Comparison of ENCODE assay signal across 1 cellular context in genomic region chr1:154764773-154765172, GRCh38.
A peak's percentile ranks its signal among the peaks of the same experiment; 100 is the strongest.
TF ChIP-seq lines count a peak whose summit lies in the region.

No MANE protein-coding gene starts in this region.

TF ChIP-seq in A549, 52 proteins besides CTCF, POLR2A, EP300 and RAD21 (continued from another document):
- TF ChIP-seq REST (IDR thresholded peaks at IDR 0.05), result no peak
- no peak for TF ChIP-seq BCL3 (IDR thresholded peaks at IDR 0.05)
- TF ChIP-seq MAFK (IDR thresholded peaks at IDR 0.05; ENCODE audit: partially characterized antibody), result no peak
- TF ChIP-seq MAZ (IDR thresholded peaks at IDR 0.05; ENCODE audit: borderline replicate concordance, low read depth, low read length), result no peak
- 0 out of 2 replicates have a peak, but pooled peaks have one; percentile 21 for TF ChIP-seq RNF2 (IDR thresholded peaks at IDR 0.05; ENCODE audit: borderline replicate concordance, low read depth)
- no peak for TF ChIP-seq FOSL2 (IDR thresholded peaks at IDR 0.05)
- TF ChIP-seq FOSL2 (CRISPR knock-in tag; IDR thresholded peaks at IDR 0.05), result no peak
- no peak for TF ChIP-seq PBX3 (IDR thresholded peaks at IDR 0.05)
- no peak for TF ChIP-seq JUNB (IDR thresholded peaks at IDR 0.05)
